ENCODE assay signal across 9 cellular contexts in genomic region chr9:113406353-113406752, GRCh38. TPM values are rescaled to one million over a fixed set of nuclear protein-coding genes. Genes with fewer than 3 reads are reported as not detected.
DNase-seq lines count a peak whose midpoint lies in the region; ATAC-seq and TF ChIP-seq lines count a peak whose summit lies in the region.
"Not testable (repeated sequence)": the region's sequence is repeated elsewhere in the genome, so short reads cannot be mapped to it uniquely, and the experiment has no call there.
"Had no signal": no experiment of that assay in that cellular context is flagged by ENCODE, and none has a peak within 500 bp of the region (broad histone marks: within the 10 kb centered on the region; RNA-seq: fewer than 3 reads in every experiment).

No MANE protein-coding gene starts in this region.

- peaks cover 19% of the 10 kb centered on the region for H3K36me3 Mint-ChIP-seq in T-cell
- H3K36me3 Mint-ChIP-seq in activated T-cell treated with anti-CD3 and anti-CD28 coated beads, Interleukin-2, amount 50 U/mL, for 72 hours (ENCODE audit: insufficient read depth in 2 of 2): peaks cover 12 to 17% of the 10 kb centered on the region in 2 donors
- H3K36me3 Mint-ChIP-seq in chondrocyte (ENCODE audit: low read depth): not testable (repeated sequence)
- peaks cover 0 to 23% (median 17%) of the 10 kb centered on the region in 5 donors for H3K36me3 Mint-ChIP-seq in naive thymus-derived CD4-positive, alpha-beta T cell

- H3K27ac ChIP-seq in 22Rv1 (peak overlapping the region; percentile 38; the same call in 1 of the 2 replicates), GM23248 (peak overlapping the region; percentile 37; the same call in 1 of the 2 replicates), hepatocyte (peak overlapping the region; percentile 15)
- not testable (repeated sequence) for H3K27ac ChIP-seq in naive thymus-derived CD4-positive, alpha-beta T cell (ENCODE audit: low read depth, low read length)

- H3K36me3 ChIP-seq in GM23248 (ENCODE audit: low read depth); hepatocyte (replicated peaks; ENCODE audit: insufficient read depth, low read depth): not testable (repeated sequence)
- peaks cover 0 to 24% (median 0%) of the 10 kb centered on the region in 3 experiments for H3K36me3 ChIP-seq in naive thymus-derived CD4-positive, alpha-beta T cell (ENCODE audit: control insufficient read depth in 2 of 3, insufficient read depth in 3 of 3, low read length in 3 of 3)

- not testable (repeated sequence) for H3K4me3 Mint-ChIP-seq in T-cell; activated T-cell treated with anti-CD3 and anti-CD28 coated beads, Interleukin-2, amount 50 U/mL, for 72 hours; chondrocyte (ENCODE audit: unreplicated experiment); naive thymus-derived CD4-positive, alpha-beta T cell; stimulated activated naive CD8-positive, alpha-beta T cell treated with anti-CD3 and anti-CD28 coated beads, Interleukin-15, amount 100 ng/mL, for 72 hours

- not testable (repeated sequence) for H2AFZ ChIP-seq in GM23248, hepatocyte

- in situ Hi-C loops in GM23248 (cut with MboI): not testable (repeated sequence)

- H3K4me2 ChIP-seq in GM23248 (ENCODE audit: unreplicated experiment); hepatocyte: not testable (repeated sequence)

- H4K20me1 ChIP-seq in GM23248 (ENCODE audit: insufficient read depth); hepatocyte (ENCODE audit: insufficient read depth, poor library complexity, severe bottlenecking): not testable (repeated sequence)

- not testable (repeated sequence) for H3K4me3 ChIP-seq in GM23248; hepatocyte; naive thymus-derived CD4-positive, alpha-beta T cell (ENCODE audit: low read length)

- H3K9me3 Mint-ChIP-seq in T-cell; activated T-cell treated with anti-CD3 and anti-CD28 coated beads, Interleukin-2, amount 50 U/mL, for 72 hours; chondrocyte (ENCODE audit: low read depth); naive thymus-derived CD4-positive, alpha-beta T cell; stimulated activated naive CD8-positive, alpha-beta T cell treated with anti-CD3 and anti-CD28 coated beads, Interleukin-15, amount 100 ng/mL, for 72 hours: not testable (repeated sequence)

- TF ChIP-seq CTCF in 22Rv1 (IDR thresholded peaks at IDR 0.05); chondrocyte (IDR thresholded peaks at IDR 0.05); hepatocyte (IDR thresholded peaks at IDR 0.05; ENCODE audit: poor library complexity): not testable (repeated sequence)

- intact Hi-C loops in naive thymus-derived CD4-positive, alpha-beta T cell (cut with micrococcal nuclease): not testable (repeated sequence)

- H3K9me2 ChIP-seq in GM23248 (ENCODE audit: insufficient read depth); hepatocyte (replicated peaks; ENCODE audit: insufficient read depth): not testable (repeated sequence)

- CTCF ChIA-PET in T-cell (lab: Charles Lee): interaction anchor here (0.9 to 1.3 kb wide), 6 partner anchors 67 to 137 kb away, joined by 3 to 4 read pairs (median 3); no protein-coding TSS in a partner anchor
- CTCF ChIA-PET in naive thymus-derived CD4-positive, alpha-beta T cell (lab: Charles Lee): interaction anchor here (1.1 to 2.5 kb wide), 3 partner anchors 98 to 176 kb away, joined by 3 to 9 read pairs (median 5); partner anchors contain the start of genes CDC26 and PRPF4

- H3K4me1 Mint-ChIP-seq in T-cell: peaks cover 38 to 49% (median 42%) of the 10 kb centered on the region in 3 donors
- peaks cover 42% of the 10 kb centered on the region for H3K4me1 Mint-ChIP-seq in activated T-cell treated with anti-CD3 and anti-CD28 coated beads, Interleukin-2, amount 50 U/mL, for 72 hours (ENCODE audit: low read depth)
- H3K4me1 Mint-ChIP-seq in chondrocyte (ENCODE audit: low read depth): peaks cover 22% of the 10 kb centered on the region
- H3K4me1 Mint-ChIP-seq in naive thymus-derived CD4-positive, alpha-beta T cell: peaks cover 28 to 52% (median 37%) of the 10 kb centered on the region in 7 donors
- peaks cover 37% of the 10 kb centered on the region for H3K4me1 Mint-ChIP-seq in stimulated activated naive CD8-positive, alpha-beta T cell treated with anti-CD3 and anti-CD28 coated beads, Interleukin-15, amount 100 ng/mL, for 72 hours

- H3K9me3 ChIP-seq in GM23248 (ENCODE audit: low read depth); hepatocyte (ENCODE audit: low read depth); naive thymus-derived CD4-positive, alpha-beta T cell (ENCODE audit: control insufficient read depth in 2 of 3, low read length in 3 of 3): not testable (repeated sequence)

- peaks cover 35% of the 10 kb centered on the region for H3F3A ChIP-seq in GM23248 (ENCODE audit: insufficient read depth)

- H3K79me2 ChIP-seq in GM23248 (ENCODE audit: insufficient read depth) (peaks cover 34% of the 10 kb centered on the region), hepatocyte (peaks cover 22% of the 10 kb centered on the region)

- H3K27me3 Mint-ChIP-seq in T-cell; activated T-cell treated with anti-CD3 and anti-CD28 coated beads, Interleukin-2, amount 50 U/mL, for 72 hours (ENCODE audit: low read depth); chondrocyte (ENCODE audit: low read depth); naive thymus-derived CD4-positive, alpha-beta T cell; stimulated activated naive CD8-positive, alpha-beta T cell treated with anti-CD3 and anti-CD28 coated beads, Interleukin-15, amount 100 ng/mL, for 72 hours: not testable (repeated sequence)

- POLR2A ChIA-PET in T-cell (lab: Charles Lee): interaction anchor here (0.5 to 0.6 kb wide), 3 partner anchors 27 to 256 kb away, joined by 3 to 9 read pairs (median 3); partner anchors contain the start of gene SLC31A2 (in 1 of the 2)
- POLR2A ChIA-PET in naive thymus-derived CD4-positive, alpha-beta T cell (lab: Charles Lee): interaction anchor here (0.7 to 1.2 kb wide), 2 partner anchors 173 to 178 kb away, joined by 3 read pairs; no protein-coding TSS in a partner anchor

- H3K4me1 ChIP-seq in GM23248 (ENCODE audit: insufficient read depth); hepatocyte (ENCODE audit: insufficient read depth): not testable (repeated sequence)
- peaks cover 9 to 11% of the 10 kb centered on the region in 2 donors for H3K4me1 ChIP-seq in naive thymus-derived CD4-positive, alpha-beta T cell (ENCODE audit: control insufficient read depth in 2 of 2, insufficient read depth in 2 of 2, low read length in 2 of 2)

- not testable (repeated sequence) for DNase-seq in GM23248; T-cell; activated T-cell treated with anti-CD3 and anti-CD28 coated beads, Interleukin-2, amount 50 U/mL, for 72 hours; chondrocyte (ENCODE audit: low spot score); hepatocyte (ENCODE audit: low spot score); naive thymus-derived CD4-positive, alpha-beta T cell; stimulated activated naive CD8-positive, alpha-beta T cell treated with anti-CD3 and anti-CD28 coated beads, Interleukin-15, amount 100 ng/mL, for 72 hours

- WGBS in GM23248 (ENCODE audit: low coverage in 1 of 2, low lambda C conversion rate in 2 of 2, missing lambda C conversion rate in 2 of 2), 2 experiments: 95% methylated on average over 9 of the region's 9 CpGs
- WGBS in hepatocyte (ENCODE audit: low lambda C conversion rate, missing lambda C conversion rate): 86% methylated on average over 9 of the region's 9 CpGs

- H3K27me3 ChIP-seq in GM23248 (replicated peaks; ENCODE audit: insufficient read depth); hepatocyte; naive thymus-derived CD4-positive, alpha-beta T cell (ENCODE audit: control insufficient read depth in 2 of 2, insufficient read depth in 2 of 2, low read length in 2 of 2): not testable (repeated sequence)

- H3K9ac ChIP-seq in GM23248: 0 out of 2 replicates have a peak overlapping the region, but pooled peaks have one; percentile 28

- ATAC-seq in T-cell (replicated peaks in 1 of 4); activated T-cell treated with anti-CD3 and anti-CD28 coated beads, Interleukin-2, amount 50 U/mL, for 72 hours (replicated peaks in 1 of 2); naive thymus-derived CD4-positive, alpha-beta T cell; stimulated activated naive CD8-positive, alpha-beta T cell treated with anti-CD3 and anti-CD28 coated beads, Interleukin-15, amount 100 ng/mL, for 72 hours: not testable (repeated sequence)

- H3K27ac Mint-ChIP-seq in T-cell (peak overlapping the region; percentile 71 to 77), chondrocyte (ENCODE audit: unreplicated experiment) (peak overlapping the region; percentile 38)
- H3K27ac Mint-ChIP-seq in activated T-cell treated with anti-CD3 and anti-CD28 coated beads, Interleukin-2, amount 50 U/mL, for 72 hours: peak overlapping the region; percentile 91
- H3K27ac Mint-ChIP-seq in naive thymus-derived CD4-positive, alpha-beta T cell: peak overlapping the region in 8 of 9 donors; percentile 57 to 96 (median 80)
- peak overlapping the region; percentile 1 to 44 for H3K27ac Mint-ChIP-seq in stimulated activated naive CD8-positive, alpha-beta T cell treated with anti-CD3 and anti-CD28 coated beads, Interleukin-15, amount 100 ng/mL, for 72 hours

RNA-seq across cellular contexts. Expression of gene POLE3, which starts 4.1 kb away (rescaled TPM):
- total RNA-seq in GM23248 (2014; rRNA removed; shearing (Covaris generic)): 52.1 and 55.4 TPM in 2 replicates
- polyA plus RNA-seq in GM23248 (2016; fragmentation: Nextera tagmentation; extraction: Ambion mirVana) (49.4 and 55.8 TPM in 2 replicates), hepatocyte (35.1 and 36.8 TPM in 2 replicates)
- total RNA-seq in T-cell (10 to 100 TPM; 47.2 to 59.1 (median 50.6) TPM), chondrocyte (28.4 to 41.7 TPM (median 29.5 TPM) in 3 replicates), hepatocyte (32.5 and 35.3 TPM in 2 replicates)
- total RNA-seq in activated T-cell treated with anti-CD3 and anti-CD28 coated beads, Interleukin-2, amount 50 U/mL, for 72 hours: 10 to 100 TPM; 48.2 to 54.6 TPM
- total RNA-seq in naive thymus-derived CD4-positive, alpha-beta T cell: 10 to 100 TPM; 38.6 to 65.3 (median 50.9) TPM
- 100 to 1,000 TPM; 131 to 139 TPM for polyA plus RNA-seq in naive thymus-derived CD4-positive, alpha-beta T cell

RNA-seq across cellular contexts. Expression of gene C9orf43, which starts 4.2 kb away (rescaled TPM):
- total RNA-seq in GM23248 (2014; rRNA removed; shearing (Covaris generic)): 0.13 and 0.76 TPM in 2 replicates
- polyA plus RNA-seq in GM23248 (2016; fragmentation: Nextera tagmentation; extraction: Ambion mirVana) (0.42 and 0.59 TPM in 2 replicates), hepatocyte (0.07 and 0.69 TPM in 2 replicates)
- total RNA-seq in T-cell (1 to 10 TPM in 1 of 5 donors, under 1 TPM in 4; 0.28 to 1.1 (median 0.82) TPM), chondrocyte (0.19 to 0.37 TPM in 2 of 3 replicates, not detected in the other), hepatocyte (0.36 and 0.53 TPM in 2 replicates)
- total RNA-seq in activated T-cell treated with anti-CD3 and anti-CD28 coated beads, Interleukin-2, amount 50 U/mL, for 72 hours: 1 to 10 TPM; 1.1 to 1.3 TPM
- total RNA-seq in naive thymus-derived CD4-positive, alpha-beta T cell: under 1 TPM; 0.41 to 0.97 (median 0.61) TPM
- polyA plus RNA-seq in naive thymus-derived CD4-positive, alpha-beta T cell: under 1 TPM; 0.52 to 0.72 TPM

RNA-seq across cellular contexts. Expression of gene ALAD, which starts 5.3 kb away (rescaled TPM):
- total RNA-seq in GM23248 (2014; rRNA removed; shearing (Covaris generic)): 9.7 and 13.7 TPM in 2 replicates
- polyA plus RNA-seq in GM23248 (2016; fragmentation: Nextera tagmentation; extraction: Ambion mirVana) (18.5 and 18.7 TPM in 2 replicates), hepatocyte (31.5 and 43.8 TPM in 2 replicates)
- total RNA-seq in T-cell (10 to 100 TPM; 23.4 to 40.8 (median 35.2) TPM), chondrocyte (21.8 to 33.0 TPM (median 22.6 TPM) in 3 replicates), hepatocyte (27.1 and 27.8 TPM in 2 replicates)
- total RNA-seq in activated T-cell treated with anti-CD3 and anti-CD28 coated beads, Interleukin-2, amount 50 U/mL, for 72 hours: 10 to 100 TPM; 27.5 to 34.7 TPM
- 10 to 100 TPM; 25.1 to 45.5 (median 39.1) TPM for total RNA-seq in naive thymus-derived CD4-positive, alpha-beta T cell
- polyA plus RNA-seq in naive thymus-derived CD4-positive, alpha-beta T cell: 10 to 100 TPM; 24.2 to 31.4 TPM

RNA-seq across cellular contexts. Expression of gene HDHD3, which starts 29.6 kb away (rescaled TPM):
- 5.3 and 13.2 TPM in 2 replicates for total RNA-seq in GM23248 (2014; rRNA removed; shearing (Covaris generic))
- polyA plus RNA-seq in GM23248 (2016; fragmentation: Nextera tagmentation; extraction: Ambion mirVana) (7.7 and 8.3 TPM in 2 replicates), hepatocyte (94.9 and 110 TPM in 2 replicates)
- total RNA-seq in T-cell (10 to 100 TPM; 15.2 to 34.6 (median 17.4) TPM), chondrocyte (9.1 to 10.7 TPM (median 10.2 TPM) in 3 replicates), hepatocyte (96.8 and 98.7 TPM in 2 replicates)
- 10 to 100 TPM; 12.1 to 15.5 TPM for total RNA-seq in activated T-cell treated with anti-CD3 and anti-CD28 coated beads, Interleukin-2, amount 50 U/mL, for 72 hours
- 10 to 100 TPM; 11.3 to 32.2 (median 20.5) TPM for total RNA-seq in naive thymus-derived CD4-positive, alpha-beta T cell
- 10 to 100 TPM; 47.1 to 52.8 TPM for polyA plus RNA-seq in naive thymus-derived CD4-positive, alpha-beta T cell

RNA-seq across cellular contexts. Expression of gene BSPRY, which starts 57.0 kb away (rescaled TPM):
- total RNA-seq in GM23248 (2014; rRNA removed; shearing (Covaris generic)): not detected in 2 replicates
- polyA plus RNA-seq in GM23248 (2016; fragmentation: Nextera tagmentation; extraction: Ambion mirVana) (not detected in 2 replicates), hepatocyte (12.0 TPM in 2 replicates)
- total RNA-seq in T-cell (under 1 TPM; 0.15 to 0.85 (median 0.26) TPM), chondrocyte (not detected in 3 replicates), hepatocyte (4.8 and 6.1 TPM in 2 replicates)
- 10 to 100 TPM; 14.3 to 20.2 TPM for total RNA-seq in activated T-cell treated with anti-CD3 and anti-CD28 coated beads, Interleukin-2, amount 50 U/mL, for 72 hours
- total RNA-seq in naive thymus-derived CD4-positive, alpha-beta T cell: 1 to 10 TPM in 2 of 5 experiments, under 1 TPM in 1, not detected in 2; 0.13 to 9.6 (median 1.2) TPM
- under 1 TPM; 0.13 to 0.48 TPM for polyA plus RNA-seq in naive thymus-derived CD4-positive, alpha-beta T cell
- total RNA-seq: Daoy had no signal

Comparison
In these comparisons a context has a peak if more than half of its experiments do, and no peak if none do; other contexts are left out.
1. H3K27ac Mint-ChIP-seq: peak in every context shown above with its lines; median percentile 91 in activated T-cell treated with anti-CD3 and anti-CD28 coated beads, Interleukin-2, amount 50 U/mL, for 72 hours; 80 in naive thymus-derived CD4-positive, alpha-beta T cell; 74 in T-cell; 38 in chondrocyte; 22 in stimulated activated naive CD8-positive, alpha-beta T cell treated with anti-CD3 and anti-CD28 coated beads, Interleukin-15, amount 100 ng/mL, for 72 hours.